In the genomic region with DNA sequence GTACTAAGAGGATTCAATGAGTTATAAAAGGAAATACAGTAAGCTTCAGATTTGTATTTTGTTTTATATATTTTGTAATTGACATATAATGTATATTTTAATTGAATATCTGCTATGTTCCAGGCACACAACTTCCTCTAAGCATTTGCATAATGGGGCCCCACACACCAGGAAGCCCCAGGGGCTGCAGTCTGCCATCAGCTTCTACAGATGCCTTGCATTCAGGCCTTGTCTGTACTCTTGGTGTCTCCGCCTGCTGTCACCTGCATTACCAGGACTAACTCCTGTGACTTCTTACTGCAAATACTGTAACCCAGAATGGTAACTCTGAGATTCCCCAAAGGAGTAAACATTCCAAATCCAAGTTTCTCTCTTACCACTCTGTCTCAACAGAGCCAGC, we compare ENCODE assay signal across 19 cellular contexts.
"Had no signal": no experiment of that assay in that cellular context is flagged by ENCODE, and none has a peak within 500 bp of the region (broad histone marks: within the 10 kb centered on the region; RNA-seq: fewer than 3 reads in every experiment).

No MANE protein-coding gene starts in this region.

- H3K9me3 Mint-ChIP-seq: effector memory CD8-positive, alpha-beta T cell; natural killer cell treated with Interleukin-12 subunit alpha and Interleukin-12 subunit beta and Interleukin-15 and Interleukin-18, amount 100 ng/mL, for 72 hours had no signal

- H3K4me2 ChIP-seq: neural progenitor cell had no signal

- H3K36me3 ChIP-seq: heart left ventricle, neural progenitor cell, ovary, thyroid gland, upper lobe of left lung, uterus had no signal

- H3K27me3 ChIP-seq: foreskin keratinocyte, heart left ventricle, neural progenitor cell, ovary, thyroid gland, upper lobe of left lung, uterus had no signal

- ATAC-seq: effector memory CD8-positive, alpha-beta T cell; foreskin keratinocyte; heart left ventricle; natural killer cell treated with Interleukin-12 subunit alpha and Interleukin-12 subunit beta and Interleukin-15 and Interleukin-18, amount 100 ng/mL, for 72 hours; right cardiac atrium had no signal

- H3K27ac Mint-ChIP-seq: effector memory CD8-positive, alpha-beta T cell; mesothelial cell of epicardium; natural killer cell treated with Interleukin-12 subunit alpha and Interleukin-12 subunit beta and Interleukin-15 and Interleukin-18, amount 100 ng/mL, for 72 hours; neural progenitor cell had no signal

- H3K27me3 Mint-ChIP-seq: effector memory CD8-positive, alpha-beta T cell; natural killer cell treated with Interleukin-12 subunit alpha and Interleukin-12 subunit beta and Interleukin-15 and Interleukin-18, amount 100 ng/mL, for 72 hours had no signal

- H3K4me1 ChIP-seq: foreskin keratinocyte, thyroid gland, upper lobe of left lung, uterus had no signal

- H3K4me1 Mint-ChIP-seq: neural progenitor cell had no signal

- H3K9me3 ChIP-seq: ovary, thyroid gland, upper lobe of left lung, uterus had no signal

- H3K9ac ChIP-seq: neural progenitor cell had no signal

- H3K4me3 Mint-ChIP-seq: effector memory CD8-positive, alpha-beta T cell; mesothelial cell of epicardium; natural killer cell treated with Interleukin-12 subunit alpha and Interleukin-12 subunit beta and Interleukin-15 and Interleukin-18, amount 100 ng/mL, for 72 hours; neural progenitor cell had no signal

- H3K27ac ChIP-seq: foreskin keratinocyte, heart left ventricle, neural progenitor cell, ovary, thyroid gland, upper lobe of left lung, uterus had no signal

- H2AFZ ChIP-seq: neural progenitor cell had no signal

- H3K4me3 ChIP-seq: heart left ventricle, neural progenitor cell, ovary, thyroid gland, upper lobe of left lung, uterus had no signal

- DNase-seq: effector memory CD8-positive, alpha-beta T cell; foreskin keratinocyte; heart left ventricle; hippocampal formation; kidney glomerular epithelial cell; mammary epithelial cell; nucleus accumbens; ovary; right cardiac atrium; small intestine; stimulated activated CD4-positive, alpha-beta T cell treated with anti-CD3 and anti-CD28 coated beads, Interleukin-12 subunit alpha, Interleukin-12 subunit beta, amount 100 ng/mL, for 4 hours; stimulated activated CD4-positive, alpha-beta T cell treated with anti-CD3 and anti-CD28 coated beads, Interleukin-2, amount 100 ng/mL, for 48 hours; stimulated activated naive CD4-positive, alpha-beta T cell treated with Interleukin-2 at 50 U/mL for 16 hours; thyroid gland; upper lobe of left lung; uterus had no signal

- H3K36me3 Mint-ChIP-seq: mesothelial cell of epicardium; natural killer cell treated with Interleukin-12 subunit alpha and Interleukin-12 subunit beta and Interleukin-15 and Interleukin-18, amount 100 ng/mL, for 72 hours had no signal
